In genomic region chr9:23621924-23622323, GRCh38 we compare ENCODE assay signal across 27 cellular contexts.
DNase-seq lines count a peak whose midpoint lies in the region; ATAC-seq, FAIRE-seq and TF ChIP-seq lines count a peak whose summit lies in the region.
"Had no signal": no experiment of that assay in that cellular context is flagged by ENCODE, and none has a peak within 500 bp of the region (broad histone marks: within the 10 kb centered on the region; RNA-seq: fewer than 3 reads in every experiment).

No MANE protein-coding gene starts in this region.

- H3K4me1 Mint-ChIP-seq in GM23338 = peaks cover 21% of the 10 kb centered on the region
- H3K4me1 Mint-ChIP-seq: activated naive CD8-positive, alpha-beta T cell treated with anti-CD3 and anti-CD28 coated beads, Interleukin-2, amount 50 U/mL, for 24 hours; CD4-positive, alpha-beta memory T cell; stimulated activated memory B cell treated with anti-CD40 and anti-IgM and Interleukin-4, amounts not matched to agents 10 μg/mL and 1 μg/mL and 100 μg/mL, for 72 hours had no signal

- no peak overlapping the region for H3K9ac ChIP-seq in GM12878 (ENCODE audit: control insufficient read depth, insufficient read depth, low read length)

- TF ChIP-seq EP300 in GM12878 (IDR thresholded peaks at IDR 0.05; ENCODE audit: borderline replicate concordance in 1 of 2, control insufficient read depth in 1 of 2, low read depth in 2 of 2, low read length in 2 of 2) = no peak

- H3K9me2 ChIP-seq in GM23338 (ENCODE audit: insufficient read depth) = no peaks in the 10 kb centered on the region

- H2AFZ ChIP-seq in GM23338 = no peak overlapping the region
- H2AFZ ChIP-seq in GM12878 (ENCODE audit: control insufficient read depth, low read depth, low read length) = no peak overlapping the region

- H3K4me2 ChIP-seq in GM23338 (peak overlapping the region; percentile 29; the same call in 1 of the 2 replicates), GM12878 (ENCODE audit: control insufficient read depth, insufficient read depth) (no peak overlapping the region)

- H3K27me3 ChIP-seq in GM23338 (ENCODE audit: insufficient read depth) (no peaks in the 10 kb centered on the region), GM12878 (replicated peaks in 1 of 2; ENCODE audit: control insufficient read depth in 2 of 2, insufficient read depth in 2 of 2, low read length in 1 of 2) (no peaks in the 10 kb centered on the region)
- H3K27me3 ChIP-seq: right lobe of liver had no signal

- intact Hi-C loops in GM12878 (cut with micrococcal nuclease; ENCODE audit: unreplicated experiment) = no loop called here

- H3K36me3 ChIP-seq in GM23338 (ENCODE audit: insufficient read depth) = peaks cover 3% of the 10 kb centered on the region; the same call in 1 of the 2 replicates
- no peaks in the 10 kb centered on the region for H3K36me3 ChIP-seq in GM12878 (ENCODE audit: control insufficient read depth in 2 of 2, insufficient read depth in 2 of 2, low read length in 1 of 2)
- H3K36me3 ChIP-seq: right lobe of liver had no signal

- H3K4me3 ChIP-seq in GM23338 = no peak overlapping the region
- no peak overlapping the region for H3K4me3 ChIP-seq in GM12878
- H3K4me3 ChIP-seq: K562, right lobe of liver had no signal

- in situ Hi-C loops in GM12878 (cut with MboI) = no loop called here

- no peaks in the 10 kb centered on the region for H3F3A ChIP-seq in GM23338 (replicated peaks; ENCODE audit: low read depth)

- no peaks in the 10 kb centered on the region for H3K9me3 ChIP-seq in GM12878 (replicated peaks; ENCODE audit: control insufficient read depth, insufficient read depth, low read length)
- H3K9me3 ChIP-seq: right lobe of liver had no signal

- ATAC-seq in GM23338 (no peak), GM12878 (no peak), HG02973 (IDR thresholded peaks at IDR 0.05; ENCODE audit: unreplicated experiment) (no peak), GM21576 (IDR thresholded peaks at IDR 0.05; ENCODE audit: unreplicated experiment) (no peak)
- ATAC-seq: activated naive CD8-positive, alpha-beta T cell treated with anti-CD3 and anti-CD28 coated beads, Interleukin-2, amount 50 U/mL, for 24 hours; K562; right lobe of liver; Right ventricle myocardium inferior; stimulated activated memory B cell treated with anti-CD40 and anti-IgM and Interleukin-4, amounts not matched to agents 10 μg/mL and 1 μg/mL and 100 μg/mL, for 72 hours had no signal

- CTCF ChIA-PET in GM12878 (lab: Yijun Ruan, JAX) = interaction anchor here (0.6 to 1.6 kb wide), 3 partner anchors 20 to 954 kb away, joined by 3 to 4 read pairs (median 3); no protein-coding TSS in a partner anchor

- no peaks in the 10 kb centered on the region for H4K20me1 ChIP-seq in GM23338 (replicated peaks; ENCODE audit: insufficient read depth)
- H4K20me1 ChIP-seq in GM12878 (ENCODE audit: control insufficient read depth, insufficient read depth) = no peaks in the 10 kb centered on the region

- H3K4me1 ChIP-seq in GM23338 (ENCODE audit: insufficient read depth) (peaks cover 16% of the 10 kb centered on the region), GM12878 (ENCODE audit: control insufficient read depth, insufficient read depth, low read length) (no peaks in the 10 kb centered on the region)
- H3K4me1 ChIP-seq: right lobe of liver had no signal

- no peak for TF ChIP-seq CTCF in GM23338 (conservative IDR thresholded peaks at IDR 0.05; ENCODE audit: low read depth in 2 of 2)
- no peak for TF ChIP-seq CTCF in GM12878 (IDR thresholded peaks at IDR 0.05 in 2 of 3, conservative IDR thresholded peaks at IDR 0.05 in 1 of 3; ENCODE audit: control insufficient read depth in 2 of 3, extremely low read depth in 1 of 3, insufficient read depth in 1 of 3, low read depth in 3 of 3, low read length in 3 of 3)
- no peak for TF ChIP-seq CTCF in GM20000 (IDR thresholded peaks at IDR 0.05; ENCODE audit: extremely low read depth, missing control alignments)

- POLR2A ChIA-PET in GM12878 (lab: Charles Lee) = no interaction called here

- H3K79me2 ChIP-seq in GM23338 (replicated peaks; ENCODE audit: insufficient read depth) (no peaks in the 10 kb centered on the region), GM12878 (ENCODE audit: control insufficient read depth, insufficient read depth, low read length) (no peaks in the 10 kb centered on the region)

- TF ChIP-seq POLR2A in GM12878 (IDR thresholded peaks at IDR 0.05; ENCODE audit: low read depth, low read length) = no peak

- DNase-seq in GM23338 (ENCODE audit: low spot score) (no peak), M059J (ENCODE audit: low read depth) (peak; percentile 77), GM12878 (ENCODE audit: low read depth, low spot score) (no peak), left kidney (ENCODE audit: low read depth, low spot score) (peak; percentile 24), GM20000 (ENCODE audit: low spot score) (no peak), frontal cortex (ENCODE audit: low spot score in 2 of 2) (no peak)
- DNase-seq: activated CD4-positive, alpha-beta T cell treated with anti-CD3 and anti-CD28 coated beads, Interleukin-2, amount 50 U/mL, for 1 hour; activated naive CD8-positive, alpha-beta T cell treated with anti-CD3 and anti-CD28 coated beads, Interleukin-2, amount 50 U/mL, for 24 hours; activated T-cell treated with anti-CD3 and anti-CD28 coated beads, Interleukin-2, amount 50 U/mL, for 48 hours; CD4-positive, alpha-beta memory T cell; DMS 273 treated with DMSO at 0.1 percent for 48 hours; EL; H7; left cardiac atrium; NCI-H1436; posterior cingulate gyrus; right lobe of liver; stimulated activated CD4-positive, alpha-beta T cell treated with anti-CD3 and anti-CD28 coated beads, Interleukin-12 subunit alpha, Interleukin-12 subunit beta, amount 100 ng/mL, for 4 hours; stimulated activated CD4-positive, alpha-beta T cell treated with anti-CD3 and anti-CD28 coated beads, Interleukin-4, amount 100 ng/mL, for 24 hours had no signal

- BruUV-seq in GM12878 (replicated peaks; lab: Mats Ljungman, UMichigan) = no TSS peak

- peaks cover 1% of the 10 kb centered on the region for H3K27me3 Mint-ChIP-seq in GM23338 (ENCODE audit: insufficient read depth, low read depth, poor library complexity)
- H3K27me3 Mint-ChIP-seq: activated naive CD8-positive, alpha-beta T cell treated with anti-CD3 and anti-CD28 coated beads, Interleukin-2, amount 50 U/mL, for 24 hours; CD4-positive, alpha-beta memory T cell; stimulated activated memory B cell treated with anti-CD40 and anti-IgM and Interleukin-4, amounts not matched to agents 10 μg/mL and 1 μg/mL and 100 μg/mL, for 72 hours had no signal

- no peak for FAIRE-seq in GM12878 (lab: Jason Lieb, UNC)
- FAIRE-seq in frontal cortex (lab: Jason Lieb, UNC) = no peak
- FAIRE-seq: GM12891, HTR-8/SVneo, K562 had no signal

- no peak overlapping the region for H3K4me3 Mint-ChIP-seq in GM23338
- H3K4me3 Mint-ChIP-seq: activated naive CD8-positive, alpha-beta T cell treated with anti-CD3 and anti-CD28 coated beads, Interleukin-2, amount 50 U/mL, for 24 hours; stimulated activated memory B cell treated with anti-CD40 and anti-IgM and Interleukin-4, amounts not matched to agents 10 μg/mL and 1 μg/mL and 100 μg/mL, for 72 hours; T-helper 2 cell treated with Interferon-gamma antibody and Interleukin-4, amounts not matched to agents 5 μg/mL and 100 μg/mL, for 36 hours had no signal

- peak overlapping the region; percentile 91 for H3K27ac Mint-ChIP-seq in GM23338
- H3K27ac Mint-ChIP-seq: activated naive CD8-positive, alpha-beta T cell treated with anti-CD3 and anti-CD28 coated beads, Interleukin-2, amount 50 U/mL, for 24 hours; CD4-positive, alpha-beta memory T cell; stimulated activated memory B cell treated with anti-CD40 and anti-IgM and Interleukin-4, amounts not matched to agents 10 μg/mL and 1 μg/mL and 100 μg/mL, for 72 hours; T-helper 2 cell treated with Interferon-gamma antibody and Interleukin-4, amounts not matched to agents 5 μg/mL and 100 μg/mL, for 36 hours had no signal

- H3K27ac ChIP-seq in GM23338 (ENCODE audit: low read depth) = no peak overlapping the region
- no peak overlapping the region for H3K27ac ChIP-seq in GM12878 (ENCODE audit: control insufficient read depth, insufficient read depth)
- H3K27ac ChIP-seq: right lobe of liver had no signal

- WGBS in GM12878 (ENCODE audit: insufficient coverage, insufficient replicate concordance, low lambda C conversion rate, missing lambda C conversion rate) = 52% methylated on average over 3 of the region's 3 CpGs

- H3K36me3 Mint-ChIP-seq in GM23338 (ENCODE audit: low read depth) = peaks cover 43% of the 10 kb centered on the region
- H3K36me3 Mint-ChIP-seq: CD4-positive, alpha-beta memory T cell; stimulated activated memory B cell treated with anti-CD40 and anti-IgM and Interleukin-4, amounts not matched to agents 10 μg/mL and 1 μg/mL and 100 μg/mL, for 72 hours had no signal

- RAD21 ChIA-PET in GM12878 (lab: Charles Lee; ENCODE audit: unreplicated experiment) = interaction anchor here (2.5 kb wide), 1 partner anchor 78 kb away, joined by 8 read pairs; no protein-coding TSS in a partner anchor

- peaks cover 4% of the 10 kb centered on the region; the same call in 1 of the 3 replicates for H3K9me3 Mint-ChIP-seq in GM23338

- SMC1A ChIA-PET in GM12878 (lab: Charles Lee; ENCODE audit: uncharacterized antibody, unreplicated experiment) = interaction anchor here (1.0 to 1.3 kb wide), 2 partner anchors 42 to 80 kb away, joined by 3 read pairs; no protein-coding TSS in a partner anchor

- TF ChIP-seq RAD21 in GM12878 (IDR thresholded peaks at IDR 0.05; ENCODE audit: insufficient read depth, low read depth, low read length) = no peak

TF ChIP-seq in GM12878, 131 proteins besides CTCF, POLR2A, EP300 and RAD21:
- TF ChIP-seq RAD51 (IDR thresholded peaks at IDR 0.05) = no peak
- TF ChIP-seq IKZF1 (conservative IDR thresholded peaks at IDR 0.05) = peak; percentile 34; the same call in 1 of the 2 replicates

Comparison
In these comparisons a context has a peak if more than half of its experiments do, and no peak if none do; other contexts are left out.
1. DNase-seq: peak in M059J (single experiment) and left kidney (single experiment); none in GM23338 (single experiment), GM12878 (single experiment), GM20000 (single experiment) and frontal cortex (0 of 2).